Comparison of ENCODE assay signal across 1 cellular context in the genomic region with DNA sequence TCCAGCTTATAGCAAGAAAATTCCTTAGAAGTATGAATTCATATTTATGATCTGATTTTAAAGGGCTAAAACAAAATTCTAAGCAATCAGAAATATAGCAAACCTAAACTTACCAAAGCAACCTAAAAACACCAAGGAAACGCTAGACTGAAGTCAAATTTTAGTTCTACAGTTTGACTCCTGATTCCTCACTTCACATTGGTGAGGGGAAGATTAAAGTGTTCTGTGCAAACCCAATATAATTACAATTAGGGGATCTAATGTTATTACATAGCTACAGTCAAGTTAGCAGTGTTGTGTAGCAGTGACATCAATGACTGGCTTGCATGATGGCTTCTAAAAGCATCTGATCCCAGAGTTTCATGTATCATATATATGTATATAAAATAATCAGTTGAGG.
TF ChIP-seq lines count a peak whose summit lies in the region.

No MANE protein-coding gene starts in this region.

TF ChIP-seq in HEK293T, 16 proteins besides CTCF, POLR2A, EP300 and RAD21 (continued from another document):
- TF ChIP-seq PKNOX1 (IDR thresholded peaks at IDR 0.05) (no peak), ELF4 (IDR thresholded peaks at IDR 0.05) (no peak), LEF1 (IDR thresholded peaks at IDR 0.05; ENCODE audit: borderline replicate concordance) (no peak)
